14 cellular contexts compared by ENCODE assay signal in genomic region chr13:109782066-109782822, GRCh38. TPM values are rescaled to one million over a fixed set of nuclear protein-coding genes. Genes with fewer than 3 reads are reported as not detected.
DNase-seq lines count a peak whose midpoint lies in the region; ATAC-seq and TF ChIP-seq lines count a peak whose summit lies in the region.
"Had no signal": no experiment of that assay in that cellular context is flagged by ENCODE, and none has a peak within 500 bp of the region (broad histone marks: within the 10 kb centered on the region; RNA-seq: fewer than 3 reads in every experiment).

No MANE protein-coding gene starts in this region.

- in situ Hi-C loops in Panc1 (cut with HindIII; ENCODE audit: low pct_unique_long_range_greater_than_20kb, low sequenced_read_pairs) = no loop called here

- no peak overlapping the region for H2AFZ ChIP-seq in ACC112 (ENCODE audit: low read length, unreplicated experiment)

- no peak overlapping the region for H3K27ac Mint-ChIP-seq in osteocyte (ENCODE audit: unreplicated experiment)
- no peak overlapping the region for H3K27ac Mint-ChIP-seq in activated CD4-positive, alpha-beta T cell treated with anti-CD3 and anti-CD28 coated beads for 36 hours
- H3K27ac Mint-ChIP-seq in Calu3 (ENCODE audit: unreplicated experiment) = no peak overlapping the region
- H3K27ac Mint-ChIP-seq in progenitor cell of endocrine pancreas = no peak overlapping the region
- H3K27ac Mint-ChIP-seq: memory B cell had no signal

- H3K79me2 ChIP-seq in ACC112 (ENCODE audit: control insufficient read depth, insufficient read depth, low read length, unreplicated experiment) = peaks cover 75% of the 10 kb centered on the region

- H3K4me1 Mint-ChIP-seq in osteocyte (ENCODE audit: unreplicated experiment) (peaks cover 48% of the 10 kb centered on the region), Calu3 (ENCODE audit: low read depth, unreplicated experiment) (peaks cover 7% of the 10 kb centered on the region), progenitor cell of endocrine pancreas (ENCODE audit: low read depth) (peaks cover 39% of the 10 kb centered on the region)
- peaks cover 41% of the 10 kb centered on the region for H3K4me1 Mint-ChIP-seq in activated CD4-positive, alpha-beta T cell treated with anti-CD3 and anti-CD28 coated beads for 36 hours

- H3K36me3 ChIP-seq in ACC112 (ENCODE audit: insufficient read depth, low read length) (peaks cover 16% of the 10 kb centered on the region), Panc1 (ENCODE audit: control insufficient read depth, insufficient read depth, low read length) (no peaks in the 10 kb centered on the region)

- no peaks in the 10 kb centered on the region for H3K9me3 ChIP-seq in Panc1 (ENCODE audit: control insufficient read depth, insufficient read depth, low read depth, low read length)

- peak overlapping the region; percentile 83 for H3K4me3 ChIP-seq in ACC112 (ENCODE audit: low read depth, low read length)
- peak overlapping the region; percentile 49 to 72 for H3K4me3 ChIP-seq in Panc1 (ENCODE audit: low read depth in 2 of 2, low read length in 2 of 2)
- peak overlapping the region; percentile 63 for H3K4me3 ChIP-seq in epithelial cell of esophagus (ENCODE audit: low read length)

- POLR2A ChIA-PET in Panc1 (lab: Charles Lee) = no interaction called here
- POLR2A ChIA-PET in activated CD4-positive, alpha-beta T cell treated with anti-CD3 and anti-CD28 coated beads for 36 hours (lab: Charles Lee) = no interaction called here

- H3K36me3 Mint-ChIP-seq in osteocyte (ENCODE audit: unreplicated experiment) (peaks cover 16% of the 10 kb centered on the region), Calu3 (ENCODE audit: insufficient read depth, unreplicated experiment) (peaks cover 26% of the 10 kb centered on the region), progenitor cell of endocrine pancreas (ENCODE audit: insufficient read depth) (peaks cover 11% of the 10 kb centered on the region)
- H3K36me3 Mint-ChIP-seq in activated CD4-positive, alpha-beta T cell treated with anti-CD3 and anti-CD28 coated beads for 36 hours (ENCODE audit: low read depth) = peaks cover 4% of the 10 kb centered on the region
- H3K36me3 Mint-ChIP-seq: memory B cell had no signal

- H3K27me3 ChIP-seq in ACC112 (ENCODE audit: insufficient read depth, low read length) = no peaks in the 10 kb centered on the region
- no peaks in the 10 kb centered on the region for H3K27me3 ChIP-seq in Panc1 (ENCODE audit: control insufficient read depth, insufficient read depth, low read length)

- BruUV-seq in Panc1 (replicated peaks; lab: Mats Ljungman, UMichigan) (no TSS peak), Calu3 (replicated peaks; lab: Mats Ljungman, UMichigan) (no TSS peak)

- H3K27ac ChIP-seq in ACC112 (ENCODE audit: low read depth, low read length) (no peak overlapping the region), Panc1 (ENCODE audit: low read length) (peak overlapping the region; percentile 69)
- H3K27ac ChIP-seq: epithelial cell of prostate had no signal

- no peak for ATAC-seq in Panc1
- ATAC-seq in activated CD4-positive, alpha-beta T cell treated with anti-CD3 and anti-CD28 coated beads for 36 hours = no peak
- ATAC-seq: stimulated activated naive CD8-positive, alpha-beta T cell treated with anti-CD3 and anti-CD28 coated beads, Interleukin-15, Interleukin-2, amounts not matched to agents 100 U/mL and 50 U/mL, for 24 hours; WTC11 had no signal

- TF ChIP-seq CTCF in Panc1 (IDR thresholded peaks at IDR 0.05) = no peak
- TF ChIP-seq CTCF in epithelial cell of esophagus (IDR thresholded peaks at IDR 0.05; ENCODE audit: insufficient read depth, low read depth, low read length, missing control alignments) = no peak
- no peak for TF ChIP-seq CTCF in osteocyte (IDR thresholded peaks at IDR 0.05)
- TF ChIP-seq CTCF in Calu3 (IDR thresholded peaks at IDR 0.05; ENCODE audit: unreplicated experiment) = no peak
- TF ChIP-seq CTCF in progenitor cell of endocrine pancreas (IDR thresholded peaks at IDR 0.05; ENCODE audit: unreplicated experiment) = no peak

- no peak for DNase-seq in Panc1 (ENCODE audit: low read depth, low spot score)
- no peak for DNase-seq in epithelial cell of esophagus (ENCODE audit: low read depth)
- no peak for DNase-seq in osteocyte (ENCODE audit: extremely low spot score, unreplicated experiment)
- DNase-seq in activated CD4-positive, alpha-beta T cell treated with anti-CD3 and anti-CD28 coated beads for 36 hours = no peak
- no peak for DNase-seq in Calu3
- DNase-seq in progenitor cell of endocrine pancreas (ENCODE audit: low spot score, unreplicated experiment) = no peak
- DNase-seq in NCI-H1105 treated with DMSO at 0.1 percent for 48 hours (lab: John Stamatoyannopoulos, UW) = no peak
- DNase-seq: activated naive CD4-positive, alpha-beta T cell treated with Interleukin-2 at 50 U/mL for 16 hours; NCI-H1092 treated with DMSO at 0.1 percent for 48 hours; stimulated activated naive CD8-positive, alpha-beta T cell treated with anti-CD3 and anti-CD28 coated beads, Interleukin-15, Interleukin-2, amounts not matched to agents 100 U/mL and 50 U/mL, for 24 hours had no signal

- peaks cover 22% of the 10 kb centered on the region for H3K4me1 ChIP-seq in ACC112 (ENCODE audit: control insufficient read depth, insufficient read depth, low read length, unreplicated experiment)
- H3K4me1 ChIP-seq in Panc1 (ENCODE audit: control insufficient read depth, insufficient read depth, low read length) = peaks cover 14% of the 10 kb centered on the region

- CTCF ChIA-PET in Panc1 (lab: Charles Lee) (no interaction called here), Calu3 (lab: Charles Lee) (no interaction called here)
- CTCF ChIA-PET in activated CD4-positive, alpha-beta T cell treated with anti-CD3 and anti-CD28 coated beads for 36 hours (lab: Charles Lee) = no interaction called here

- H3K9me3 Mint-ChIP-seq in osteocyte (ENCODE audit: unreplicated experiment) (no peaks in the 10 kb centered on the region), Calu3 (ENCODE audit: low read depth, unreplicated experiment) (no peaks in the 10 kb centered on the region), progenitor cell of endocrine pancreas (ENCODE audit: low read depth) (no peaks in the 10 kb centered on the region)
- H3K9me3 Mint-ChIP-seq in activated CD4-positive, alpha-beta T cell treated with anti-CD3 and anti-CD28 coated beads for 36 hours (ENCODE audit: low read depth) = no peaks in the 10 kb centered on the region
- H3K9me3 Mint-ChIP-seq: memory B cell, WTC11 had no signal

- H3K27me3 Mint-ChIP-seq in osteocyte (ENCODE audit: unreplicated experiment) = no peaks in the 10 kb centered on the region
- no peaks in the 10 kb centered on the region for H3K27me3 Mint-ChIP-seq in activated CD4-positive, alpha-beta T cell treated with anti-CD3 and anti-CD28 coated beads for 36 hours
- H3K27me3 Mint-ChIP-seq in Calu3 (ENCODE audit: unreplicated experiment) = no peaks in the 10 kb centered on the region
- H3K27me3 Mint-ChIP-seq in progenitor cell of endocrine pancreas = no peaks in the 10 kb centered on the region
- H3K27me3 Mint-ChIP-seq: memory B cell had no signal

- H3K4me3 Mint-ChIP-seq in osteocyte (ENCODE audit: unreplicated experiment) (peak overlapping the region; percentile 88), Calu3 (ENCODE audit: low read depth, unreplicated experiment) (no peak overlapping the region), progenitor cell of endocrine pancreas (ENCODE audit: low read depth) (no peak overlapping the region)
- no peak overlapping the region for H3K4me3 Mint-ChIP-seq in activated CD4-positive, alpha-beta T cell treated with anti-CD3 and anti-CD28 coated beads for 36 hours

- intact Hi-C loops in Panc1 (cut with micrococcal nuclease; ENCODE audit: unreplicated experiment) (loop anchor here (5.0 kb wide), 3 partner anchors 510 to 820 kb away; no protein-coding TSS in a partner anchor), Calu3 (cut with micrococcal nuclease; ENCODE audit: unreplicated experiment) (no loop called here)
- intact Hi-C loops in activated CD4-positive, alpha-beta T cell treated with anti-CD3 and anti-CD28 coated beads for 36 hours (cut with DNase I, micrococcal nuclease) = loop anchor here (10.0 kb wide), 5 partner anchors 353 to 1373 kb away; partner anchors contain the start of genes ING1 (in 1 of the 2) and RAB20 (in 1 of the 2)

RNA-seq across cellular contexts. Expression of gene IRS2, which starts 4.1 kb away (rescaled TPM):
- 5.9 TPM for total RNA-seq in Panc1 (2021; ENCODE audit: unreplicated experiment)
- polyA plus RNA-seq in Panc1 (2012; ENCODE audit: insufficient read length) = 4.7 TPM
- total RNA-seq in osteocyte = 49.1 and 52.3 TPM in 2 replicates
- 1 to 10 TPM; 1.4 to 1.5 TPM for total RNA-seq in activated CD4-positive, alpha-beta T cell treated with anti-CD3 and anti-CD28 coated beads for 36 hours
- 4.3 and 5.4 TPM in 2 replicates for total RNA-seq in Calu3 (2022)
- 11.9 and 12.5 TPM in 2 replicates for total RNA-seq in progenitor cell of endocrine pancreas
